Comparison of ENCODE assay signal across 8 cellular contexts in the genomic region with DNA sequence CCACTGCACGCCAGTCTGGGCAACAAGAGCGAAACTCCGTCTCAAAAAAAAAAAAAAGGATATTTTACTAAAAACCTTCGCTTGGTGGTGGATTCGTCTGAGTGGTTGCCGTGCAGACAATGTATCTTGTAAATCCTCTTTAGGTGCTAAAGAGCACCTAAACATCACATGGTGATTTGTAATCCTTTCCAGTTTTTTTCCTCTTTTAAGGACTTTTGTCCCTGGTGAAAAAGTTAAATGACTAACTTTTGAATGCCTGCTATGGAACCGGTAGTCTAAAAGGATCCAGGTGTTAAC.
DNase-seq lines count a peak whose midpoint lies in the region; ATAC-seq and TF ChIP-seq lines count a peak whose summit lies in the region.

No MANE protein-coding gene starts in this region.

- no peaks in the 10 kb centered on the region for H3K9me3 Mint-ChIP-seq in effector memory CD8-positive, alpha-beta T cell

- H3K36me3 ChIP-seq in NT2/D1 (ENCODE audit: insufficient read depth, insufficient read length, low read length), result peaks cover 14% of the 10 kb centered on the region
- no peaks in the 10 kb centered on the region for H3K36me3 ChIP-seq in parathyroid adenoma (ENCODE audit: control insufficient read depth, insufficient read depth, low read length)

- H3K4me3 ChIP-seq in NT2/D1 (ENCODE audit: insufficient read length, low read depth) (peak overlapping the region; percentile 31), parathyroid adenoma (ENCODE audit: low read depth, low read length) (peak overlapping the region; percentile 96)

- peak overlapping the region; percentile 89 to 92 for H3K27ac Mint-ChIP-seq in effector memory CD8-positive, alpha-beta T cell

- no peaks in the 10 kb centered on the region for H3K27me3 ChIP-seq in NT2/D1 (ENCODE audit: insufficient read depth, insufficient read length)
- no peaks in the 10 kb centered on the region for H3K27me3 ChIP-seq in parathyroid adenoma (ENCODE audit: control insufficient read depth, insufficient read depth, low read length)

- TF ChIP-seq CTCF in parathyroid adenoma (IDR thresholded peaks at IDR 0.05), result no peak

- H3K4me1 Mint-ChIP-seq in effector memory CD8-positive, alpha-beta T cell (ENCODE audit: low read depth in 2 of 2), result peaks cover 12 to 20% of the 10 kb centered on the region in 2 donors

- peak overlapping the region; percentile 91 for H2AFZ ChIP-seq in parathyroid adenoma

- H3K4me1 ChIP-seq in NT2/D1 (ENCODE audit: insufficient read depth, insufficient read length) (peaks cover 3% of the 10 kb centered on the region), parathyroid adenoma (no peaks in the 10 kb centered on the region)

- peaks cover 12% of the 10 kb centered on the region for H3K36me3 Mint-ChIP-seq in effector memory CD8-positive, alpha-beta T cell (ENCODE audit: insufficient read depth)

- peak overlapping the region; percentile 91 to 92 for H3K4me3 Mint-ChIP-seq in effector memory CD8-positive, alpha-beta T cell

- peak overlapping the region; percentile 60 for H3K4me2 ChIP-seq in parathyroid adenoma (ENCODE audit: low read length)

- H3K9ac ChIP-seq in NT2/D1 (ENCODE audit: insufficient read length, low read depth) (peak overlapping the region; percentile 29), parathyroid adenoma (no peak overlapping the region)

- peak; percentile 7 for DNase-seq in ELR (ENCODE audit: low read depth)
- no peak for DNase-seq in NT2/D1 (ENCODE audit: low read depth, low spot score)
- DNase-seq in effector memory CD8-positive, alpha-beta T cell, result no peak
- no peak for DNase-seq in NCI-H2107 (lab: John Stamatoyannopoulos, UW)
- no peak for DNase-seq in NCI-H526 treated with DMSO at 0.1 percent for 48 hours (lab: John Stamatoyannopoulos, UW)
- DNase-seq in C1 segment of cervical spinal cord (lab: John Stamatoyannopoulos, UW), result no peak
- no peak for DNase-seq in DMS153 (lab: John Stamatoyannopoulos, UW)

- H3K79me2 ChIP-seq in parathyroid adenoma, result peaks cover 2% of the 10 kb centered on the region

- H3K27me3 Mint-ChIP-seq in effector memory CD8-positive, alpha-beta T cell, result no peaks in the 10 kb centered on the region

- no peaks in the 10 kb centered on the region for H3K9me3 ChIP-seq in NT2/D1 (ENCODE audit: insufficient read depth, low read length)
- no peaks in the 10 kb centered on the region for H3K9me3 ChIP-seq in parathyroid adenoma (ENCODE audit: control insufficient read depth, low read length)

- H3K27ac ChIP-seq in parathyroid adenoma, result peak overlapping the region; percentile 89

- ATAC-seq in effector memory CD8-positive, alpha-beta T cell (replicated peaks), result no peak
